In the genomic region with DNA sequence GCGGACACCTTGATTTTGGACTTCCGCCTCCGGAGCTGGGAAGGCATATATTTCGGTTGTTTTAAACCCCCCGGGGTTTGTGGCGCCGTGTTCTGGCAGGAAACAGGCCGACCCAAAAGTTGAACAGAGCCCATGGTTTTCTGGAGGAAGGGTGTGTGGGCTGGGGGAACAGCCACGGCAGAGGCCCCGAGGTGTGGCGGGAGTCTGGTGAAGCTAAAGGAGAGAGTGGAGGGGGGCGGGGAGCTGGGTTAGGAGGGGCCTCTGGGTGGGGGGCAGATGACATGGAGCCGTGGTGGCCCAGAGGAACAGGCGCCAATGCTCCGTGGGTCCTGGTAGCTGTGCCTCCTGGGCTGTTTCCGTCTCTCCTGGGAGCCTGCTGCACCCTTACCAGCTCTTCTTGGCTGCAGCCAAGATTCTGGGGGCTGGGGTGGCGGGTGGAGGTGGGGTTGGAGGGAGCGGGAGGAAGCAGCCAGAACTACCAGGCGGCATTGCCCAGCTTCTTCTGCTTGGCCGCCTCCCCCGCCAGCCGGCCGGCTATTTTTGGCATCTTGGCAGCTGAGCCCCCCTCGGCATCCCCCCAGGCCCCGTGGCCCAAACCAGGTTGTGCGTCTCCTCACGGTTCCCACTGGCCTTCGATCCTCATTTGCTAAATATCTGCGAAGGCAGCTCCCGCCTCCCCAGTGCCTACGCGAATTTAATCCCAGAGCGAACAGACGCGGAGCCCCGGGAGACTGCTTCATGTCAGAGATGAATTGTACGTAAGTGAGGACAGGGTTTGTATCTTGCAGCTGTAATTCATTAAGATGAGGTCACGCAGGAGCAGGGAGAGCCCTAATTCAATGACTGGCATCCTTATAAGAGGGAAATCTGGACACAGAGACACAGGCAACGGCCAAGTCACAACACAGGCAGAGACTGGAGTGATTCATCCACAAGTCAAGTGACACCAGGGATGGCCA, we compare ENCODE assay signal across 8 cellular contexts. TPM values are rescaled to one million over a fixed set of nuclear protein-coding genes. Genes with fewer than 3 reads are reported as not detected.
DNase-seq lines count a peak whose midpoint lies in the region; ATAC-seq and TF ChIP-seq lines count a peak whose summit lies in the region.
"Had no signal": no experiment of that assay in that cellular context is flagged by ENCODE, and none has a peak within 500 bp of the region (broad histone marks: within the 10 kb centered on the region; RNA-seq: fewer than 3 reads in every experiment).

No MANE protein-coding gene starts in this region.

- WGBS in suprapubic skin: 37% methylated on average over 30 of the region's 39 CpGs

- intact Hi-C loops in CD14-positive monocyte (cut with micrococcal nuclease): no loop called here

- H3K27ac Mint-ChIP-seq in HFFc6 (peak overlapping the region; percentile 73), CD14-positive monocyte (peak overlapping the region in 2 of 7 donors; percentile 16 to 41)
- peak overlapping the region; percentile 57 for H3K27ac Mint-ChIP-seq in central memory CD8-positive, alpha-beta T cell (ENCODE audit: low read depth)

- peaks cover 15% of the 10 kb centered on the region for H3K4me1 Mint-ChIP-seq in HFFc6 (ENCODE audit: low read depth)
- peaks cover 12% of the 10 kb centered on the region for H3K4me1 Mint-ChIP-seq in central memory CD8-positive, alpha-beta T cell
- peaks cover 48% of the 10 kb centered on the region for H3K4me1 Mint-ChIP-seq in CD14-positive monocyte

- H3K27me3 Mint-ChIP-seq in HFFc6 (ENCODE audit: insufficient read depth): peaks cover 26% of the 10 kb centered on the region
- no peaks in the 10 kb centered on the region for H3K27me3 Mint-ChIP-seq in central memory CD8-positive, alpha-beta T cell
- H3K27me3 Mint-ChIP-seq in CD14-positive monocyte (ENCODE audit: low read depth in 3 of 3): peaks cover 0 to 16% (median 8%) of the 10 kb centered on the region in 3 donors

- no peaks in the 10 kb centered on the region for H3K36me3 Mint-ChIP-seq in HFFc6 (ENCODE audit: low read depth)
- H3K36me3 Mint-ChIP-seq in central memory CD8-positive, alpha-beta T cell (ENCODE audit: insufficient read depth): peaks cover 29% of the 10 kb centered on the region
- H3K36me3 Mint-ChIP-seq in CD14-positive monocyte: peaks cover 28 to 44% of the 10 kb centered on the region in 2 donors

- ATAC-seq in central memory CD8-positive, alpha-beta T cell (replicated peaks; ENCODE audit: extremely low read depth, poor library complexity, severe bottlenecking): no peak
- no peak for ATAC-seq in HG03095 (IDR thresholded peaks at IDR 0.05; ENCODE audit: unreplicated experiment)

- peak overlapping the region; percentile 66 for H3K4me3 Mint-ChIP-seq in HFFc6
- no peak overlapping the region for H3K4me3 Mint-ChIP-seq in central memory CD8-positive, alpha-beta T cell
- H3K4me3 Mint-ChIP-seq in CD14-positive monocyte: no peak overlapping the region

- peak overlapping the region; percentile 6 for H3K4me3 ChIP-seq in suprapubic skin

- DNase-seq in HFFc6 (peak; percentile 67), left kidney (ENCODE audit: low read depth, low spot score) (peak; percentile 81), suprapubic skin (ENCODE audit: low spot score in 2 of 2) (no peak), CD14-positive monocyte (ENCODE audit: low spot score) (no peak)
- DNase-seq in central memory CD8-positive, alpha-beta T cell (ENCODE audit: low spot score in 2 of 2): no peak
- DNase-seq in stimulated activated CD4-positive, alpha-beta T cell treated with anti-CD3 and anti-CD28 coated beads, Interleukin-4, amount 100 ng/mL, for 4 hours: no peak
- DNase-seq: NCI-H774 had no signal

- H3K27me3 ChIP-seq in suprapubic skin: peaks cover 39% of the 10 kb centered on the region

- H3K36me3 ChIP-seq in suprapubic skin: peaks cover 4% of the 10 kb centered on the region

- peaks cover 37% of the 10 kb centered on the region for H3K4me1 ChIP-seq in suprapubic skin

- TF ChIP-seq POLR2A in suprapubic skin (IDR thresholded peaks at IDR 0.05): no peak

- H3K9me3 Mint-ChIP-seq in HFFc6 (no peaks in the 10 kb centered on the region), CD14-positive monocyte (peaks cover 0 to 3% (median 0%) of the 10 kb centered on the region in 7 donors)
- H3K9me3 Mint-ChIP-seq in central memory CD8-positive, alpha-beta T cell: no peaks in the 10 kb centered on the region

- TF ChIP-seq CTCF in HFFc6 (IDR thresholded peaks at IDR 0.05): no peak
- TF ChIP-seq CTCF in suprapubic skin (IDR thresholded peaks at IDR 0.05): no peak
- no peak for TF ChIP-seq CTCF in CD14-positive monocyte (IDR thresholded peaks at IDR 0.05)

- no peak for TF ChIP-seq EP300 in suprapubic skin (IDR thresholded peaks at IDR 0.05)

- H3K27ac ChIP-seq in suprapubic skin: no peak overlapping the region

- no peaks in the 10 kb centered on the region for H3K9me3 ChIP-seq in suprapubic skin

RNA-seq across cellular contexts. Expression of gene PEAK3, which starts 12.7 kb away (rescaled TPM):
- under 1 TPM; 0.07 to 0.53 (median 0.36) TPM for total RNA-seq in HFFc6 (2021; fragmentation: NEBNext Ultra II Directional; extraction: Animal tissue kit (Norgen Biotek cat#: 25700))
- total RNA-seq in suprapubic skin: 1 to 10 TPM in 1 of 4 donors, under 1 TPM in 1, not detected in 2; 0.55 to 1.4 TPM
- polyA plus RNA-seq in CD14-positive monocyte: 1 to 10 TPM; 2.9 to 6.3 TPM

RNA-seq across cellular contexts. Expression of gene LINGO3, which starts 13.3 kb away (rescaled TPM):
- not detected for total RNA-seq in HFFc6 (2021; fragmentation: NEBNext Ultra II Directional; extraction: Animal tissue kit (Norgen Biotek cat#: 25700))
- total RNA-seq in suprapubic skin: not detected
- 1 to 10 TPM; 2.2 to 2.8 TPM for polyA plus RNA-seq in CD14-positive monocyte

RNA-seq across cellular contexts. Expression of gene LSM7, which starts 33.7 kb away (rescaled TPM):
- 100 to 1,000 TPM in 5 of 6 experiments, 10 to 100 TPM in 1; 92.1 to 137 (median 118) TPM for total RNA-seq in HFFc6 (2021; fragmentation: NEBNext Ultra II Directional; extraction: Animal tissue kit (Norgen Biotek cat#: 25700))
- 100 to 1,000 TPM in 1 of 4 donors, 10 to 100 TPM in 3; 71.2 to 106 (median 87.5) TPM for total RNA-seq in suprapubic skin
- polyA plus RNA-seq in CD14-positive monocyte: 100 to 1,000 TPM in 1 of 2 donors, 10 to 100 TPM in 1; 98.6 to 132 TPM

RNA-seq across cellular contexts. Expression of gene SPPL2B, which starts 33.8 kb away (rescaled TPM):
- total RNA-seq in HFFc6 (2021; fragmentation: NEBNext Ultra II Directional; extraction: Animal tissue kit (Norgen Biotek cat#: 25700)): 10 to 100 TPM; 32.9 to 41.8 (median 33.9) TPM
- total RNA-seq in suprapubic skin: 10 to 100 TPM; 46.8 to 97.6 (median 59.6) TPM
- polyA plus RNA-seq in CD14-positive monocyte: 1 to 10 TPM; 5.7 to 8.7 TPM

RNA-seq across cellular contexts. Expression of gene JSRP1, which starts 38.4 kb away (rescaled TPM):
- total RNA-seq in HFFc6 (2021; fragmentation: NEBNext Ultra II Directional; extraction: Animal tissue kit (Norgen Biotek cat#: 25700)): under 1 TPM; 0.27 to 0.99 (median 0.72) TPM
- total RNA-seq in suprapubic skin: not detected
- under 1 TPM; 0.38 to 0.50 TPM for polyA plus RNA-seq in CD14-positive monocyte

Comparison
In these comparisons a context has a peak if more than half of its experiments do, and no peak if none do; other contexts are left out.
1. DNase-seq: peak in HFFc6 (single experiment) and left kidney (single experiment); none in central memory CD8-positive, alpha-beta T cell (0 of 2), suprapubic skin (0 of 2), CD14-positive monocyte (single experiment) and stimulated activated CD4-positive, alpha-beta T cell treated with anti-CD3 and anti-CD28 coated beads, Interleukin-4, amount 100 ng/mL, for 4 hours (0 of 2).